Comparison of ENCODE assay signal across 1 cellular context in the genomic region with DNA sequence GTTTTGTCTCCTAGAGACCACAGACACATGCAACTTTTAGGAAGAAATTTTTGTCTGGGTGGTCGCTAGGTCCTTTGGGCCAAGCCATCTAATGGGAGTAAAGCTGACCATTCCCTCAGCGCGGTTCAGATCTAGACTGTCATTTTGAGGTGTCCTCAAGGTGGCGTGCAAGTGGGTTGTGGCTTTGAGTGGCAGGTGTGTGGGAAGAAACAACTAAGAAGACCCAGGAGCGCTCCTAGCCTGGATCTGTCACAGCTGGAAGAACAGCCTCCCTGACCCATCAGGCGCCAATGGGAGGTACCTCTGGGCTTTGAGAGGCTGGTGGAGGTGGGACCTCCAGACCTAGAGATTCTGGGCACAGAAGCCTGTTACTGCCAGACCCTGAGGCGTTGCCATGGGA.
TF ChIP-seq lines count a peak whose summit lies in the region.

No MANE protein-coding gene starts in this region.

TF ChIP-seq in K562, 482 proteins besides CTCF, POLR2A, EP300 and RAD21 (continued from another document):
- TF ChIP-seq PBX2 (CRISPR knock-in tag; IDR thresholded peaks at IDR 0.05; ENCODE audit: low read depth) (peak; percentile 57), PBX2 (tag; conservative IDR thresholded peaks at IDR 0.05; ENCODE audit: low read depth) (peak; percentile 86), MEIS2 (IDR thresholded peaks at IDR 0.05; ENCODE audit: partially characterized antibody) (peak; percentile 42), ZNF707 (CRISPR knock-in tag; conservative IDR thresholded peaks at IDR 0.05) (no peak), TCF3 (CRISPR knock-in tag; IDR thresholded peaks at IDR 0.05) (no peak), PKNOX1 (IDR thresholded peaks at IDR 0.05) (peak; percentile 94), HDAC8 (tag; IDR thresholded peaks at IDR 0.05) (no peak), ZBTB34 (CRISPR knock-in tag; IDR thresholded peaks at IDR 0.05) (no peak), FOXK2 (conservative IDR thresholded peaks at IDR 0.05 in 1 of 2, IDR thresholded peaks at IDR 0.05 in 1 of 2; ENCODE audit: low read depth in 2 of 2) (no peak), HDGF (IDR thresholded peaks at IDR 0.05) (no peak), ZNF551 (CRISPR knock-in tag; IDR thresholded peaks at IDR 0.05) (no peak), ZBTB1 (CRISPR knock-in tag; IDR thresholded peaks at IDR 0.05; ENCODE audit: borderline replicate concordance, low read depth) (no peak), HBP1 (CRISPR knock-in tag; IDR thresholded peaks at IDR 0.05) (no peak), SAFB (IDR thresholded peaks at IDR 0.05; ENCODE audit: borderline replicate concordance, low read depth, low read length) (no peak), UBTF (IDR thresholded peaks at IDR 0.05; ENCODE audit: borderline replicate concordance in 1 of 2, low read depth in 2 of 2, low read length in 2 of 2) (no peak), ZNF384 (IDR thresholded peaks at IDR 0.05; ENCODE audit: low read depth, low read length) (no peak), RB1 (IDR thresholded peaks at IDR 0.05; ENCODE audit: low read depth) (no peak), RFX1 (IDR thresholded peaks at IDR 0.05) (peak; percentile 72)
- TF ChIP-seq, protein P1, sequence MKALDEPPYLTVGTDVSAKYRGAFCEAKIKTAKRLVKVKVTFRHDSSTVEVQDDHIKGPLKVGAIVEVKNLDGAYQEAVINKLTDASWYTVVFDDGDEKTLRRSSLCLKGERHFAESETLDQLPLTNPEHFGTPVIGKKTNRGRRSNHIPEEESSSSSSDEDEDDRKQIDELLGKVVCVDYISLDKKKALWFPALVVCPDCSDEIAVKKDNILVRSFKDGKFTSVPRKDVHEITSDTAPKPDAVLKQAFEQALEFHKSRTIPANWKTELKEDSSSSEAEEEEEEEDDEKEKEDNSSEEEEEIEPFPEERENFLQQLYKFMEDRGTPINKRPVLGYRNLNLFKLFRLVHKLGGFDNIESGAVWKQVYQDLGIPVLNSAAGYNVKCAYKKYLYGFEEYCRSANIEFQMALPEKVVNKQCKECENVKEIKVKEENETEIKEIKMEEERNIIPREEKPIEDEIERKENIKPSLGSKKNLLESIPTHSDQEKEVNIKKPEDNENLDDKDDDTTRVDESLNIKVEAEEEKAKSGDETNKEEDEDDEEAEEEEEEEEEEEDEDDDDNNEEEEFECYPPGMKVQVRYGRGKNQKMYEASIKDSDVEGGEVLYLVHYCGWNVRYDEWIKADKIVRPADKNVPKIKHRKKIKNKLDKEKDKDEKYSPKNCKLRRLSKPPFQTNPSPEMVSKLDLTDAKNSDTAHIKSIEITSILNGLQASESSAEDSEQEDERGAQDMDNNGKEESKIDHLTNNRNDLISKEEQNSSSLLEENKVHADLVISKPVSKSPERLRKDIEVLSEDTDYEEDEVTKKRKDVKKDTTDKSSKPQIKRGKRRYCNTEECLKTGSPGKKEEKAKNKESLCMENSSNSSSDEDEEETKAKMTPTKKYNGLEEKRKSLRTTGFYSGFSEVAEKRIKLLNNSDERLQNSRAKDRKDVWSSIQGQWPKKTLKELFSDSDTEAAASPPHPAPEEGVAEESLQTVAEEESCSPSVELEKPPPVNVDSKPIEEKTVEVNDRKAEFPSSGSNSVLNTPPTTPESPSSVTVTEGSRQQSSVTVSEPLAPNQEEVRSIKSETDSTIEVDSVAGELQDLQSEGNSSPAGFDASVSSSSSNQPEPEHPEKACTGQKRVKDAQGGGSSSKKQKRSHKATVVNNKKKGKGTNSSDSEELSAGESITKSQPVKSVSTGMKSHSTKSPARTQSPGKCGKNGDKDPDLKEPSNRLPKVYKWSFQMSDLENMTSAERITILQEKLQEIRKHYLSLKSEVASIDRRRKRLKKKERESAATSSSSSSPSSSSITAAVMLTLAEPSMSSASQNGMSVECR (CRISPR knock-in tag; IDR thresholded peaks at IDR 0.05): no peak
- TF ChIP-seq, protein P2, sequence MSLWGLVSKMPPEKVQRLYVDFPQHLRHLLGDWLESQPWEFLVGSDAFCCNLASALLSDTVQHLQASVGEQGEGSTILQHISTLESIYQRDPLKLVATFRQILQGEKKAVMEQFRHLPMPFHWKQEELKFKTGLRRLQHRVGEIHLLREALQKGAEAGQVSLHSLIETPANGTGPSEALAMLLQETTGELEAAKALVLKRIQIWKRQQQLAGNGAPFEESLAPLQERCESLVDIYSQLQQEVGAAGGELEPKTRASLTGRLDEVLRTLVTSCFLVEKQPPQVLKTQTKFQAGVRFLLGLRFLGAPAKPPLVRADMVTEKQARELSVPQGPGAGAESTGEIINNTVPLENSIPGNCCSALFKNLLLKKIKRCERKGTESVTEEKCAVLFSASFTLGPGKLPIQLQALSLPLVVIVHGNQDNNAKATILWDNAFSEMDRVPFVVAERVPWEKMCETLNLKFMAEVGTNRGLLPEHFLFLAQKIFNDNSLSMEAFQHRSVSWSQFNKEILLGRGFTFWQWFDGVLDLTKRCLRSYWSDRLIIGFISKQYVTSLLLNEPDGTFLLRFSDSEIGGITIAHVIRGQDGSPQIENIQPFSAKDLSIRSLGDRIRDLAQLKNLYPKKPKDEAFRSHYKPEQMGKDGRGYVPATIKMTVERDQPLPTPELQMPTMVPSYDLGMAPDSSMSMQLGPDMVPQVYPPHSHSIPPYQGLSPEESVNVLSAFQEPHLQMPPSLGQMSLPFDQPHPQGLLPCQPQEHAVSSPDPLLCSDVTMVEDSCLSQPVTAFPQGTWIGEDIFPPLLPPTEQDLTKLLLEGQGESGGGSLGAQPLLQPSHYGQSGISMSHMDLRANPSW (CRISPR knock-in tag; IDR thresholded peaks at IDR 0.05): no peak
- TF ChIP-seq, protein P3, sequence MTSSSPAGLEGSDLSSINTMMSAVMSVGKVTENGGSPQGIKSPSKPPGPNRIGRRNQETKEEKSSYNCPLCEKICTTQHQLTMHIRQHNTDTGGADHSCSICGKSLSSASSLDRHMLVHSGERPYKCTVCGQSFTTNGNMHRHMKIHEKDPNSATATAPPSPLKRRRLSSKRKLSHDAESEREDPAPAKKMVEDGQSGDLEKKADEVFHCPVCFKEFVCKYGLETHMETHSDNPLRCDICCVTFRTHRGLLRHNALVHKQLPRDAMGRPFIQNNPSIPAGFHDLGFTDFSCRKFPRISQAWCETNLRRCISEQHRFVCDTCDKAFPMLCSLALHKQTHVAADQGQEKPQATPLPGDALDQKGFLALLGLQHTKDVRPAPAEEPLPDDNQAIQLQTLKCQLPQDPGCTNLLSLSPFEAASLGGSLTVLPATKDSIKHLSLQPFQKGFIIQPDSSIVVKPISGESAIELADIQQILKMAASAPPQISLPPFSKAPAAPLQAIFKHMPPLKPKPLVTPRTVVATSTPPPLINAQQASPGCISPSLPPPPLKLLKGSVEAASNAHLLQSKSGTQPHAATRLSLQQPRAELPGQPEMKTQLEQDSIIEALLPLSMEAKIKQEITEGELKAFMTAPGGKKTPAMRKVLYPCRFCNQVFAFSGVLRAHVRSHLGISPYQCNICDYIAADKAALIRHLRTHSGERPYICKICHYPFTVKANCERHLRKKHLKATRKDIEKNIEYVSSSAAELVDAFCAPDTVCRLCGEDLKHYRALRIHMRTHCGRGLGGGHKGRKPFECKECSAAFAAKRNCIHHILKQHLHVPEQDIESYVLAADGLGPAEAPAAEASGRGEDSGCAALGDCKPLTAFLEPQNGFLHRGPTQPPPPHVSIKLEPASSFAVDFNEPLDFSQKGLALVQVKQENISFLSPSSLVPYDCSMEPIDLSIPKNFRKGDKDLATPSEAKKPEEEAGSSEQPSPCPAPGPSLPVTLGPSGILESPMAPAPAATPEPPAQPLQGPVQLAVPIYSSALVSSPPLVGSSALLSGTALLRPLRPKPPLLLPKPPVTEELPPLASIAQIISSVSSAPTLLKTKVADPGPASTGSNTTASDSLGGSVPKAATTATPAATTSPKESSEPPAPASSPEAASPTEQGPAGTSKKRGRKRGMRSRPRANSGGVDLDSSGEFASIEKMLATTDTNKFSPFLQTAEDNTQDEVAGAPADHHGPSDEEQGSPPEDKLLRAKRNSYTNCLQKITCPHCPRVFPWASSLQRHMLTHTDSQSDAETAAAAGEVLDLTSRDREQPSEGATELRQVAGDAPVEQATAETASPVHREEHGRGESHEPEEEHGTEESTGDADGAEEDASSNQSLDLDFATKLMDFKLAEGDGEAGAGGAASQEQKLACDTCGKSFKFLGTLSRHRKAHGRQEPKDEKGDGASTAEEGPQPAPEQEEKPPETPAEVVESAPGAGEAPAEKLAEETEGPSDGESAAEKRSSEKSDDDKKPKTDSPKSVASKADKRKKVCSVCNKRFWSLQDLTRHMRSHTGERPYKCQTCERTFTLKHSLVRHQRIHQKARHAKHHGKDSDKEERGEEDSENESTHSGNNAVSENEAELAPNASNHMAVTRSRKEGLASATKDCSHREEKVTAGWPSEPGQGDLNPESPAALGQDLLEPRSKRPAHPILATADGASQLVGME (CRISPR knock-in tag; IDR thresholded peaks at IDR 0.05): no peak
